In genomic region chr2:230410861-230411464, GRCh38 we compare ENCODE assay signal across 8 cellular contexts. TPM values are rescaled to one million over a fixed set of nuclear protein-coding genes. Genes with fewer than 3 reads are reported as not detected.
DNase-seq lines count a peak whose midpoint lies in the region; ATAC-seq, FAIRE-seq and TF ChIP-seq lines count a peak whose summit lies in the region.

No MANE protein-coding gene starts in this region.

- no peaks in the 10 kb centered on the region for H4K20me1 ChIP-seq in KMS-11 (ENCODE audit: insufficient read depth)

- no peaks in the 10 kb centered on the region for H3K9me3 Mint-ChIP-seq in central memory CD8-positive, alpha-beta T cell

- no peaks in the 10 kb centered on the region; the same call in 1 of the 2 replicates for H3K79me2 ChIP-seq in KMS-11 (ENCODE audit: insufficient read depth, low read depth)

- H3K9ac ChIP-seq in KMS-11 (peak overlapping the region; percentile 92), muscle layer of colon (ENCODE audit: low read length) (peak overlapping the region; percentile 92)

- H3K27me3 ChIP-seq in KMS-11 (ENCODE audit: insufficient read depth, low read depth) (no peaks in the 10 kb centered on the region), muscle layer of colon (ENCODE audit: control insufficient read depth in 1 of 2, insufficient read depth in 2 of 2, low read length in 2 of 2) (no peaks in the 10 kb centered on the region)

- no peak for DNase-seq in A549 (ENCODE audit: low read depth in 1 of 2, low spot score in 1 of 2)
- no peak for DNase-seq in central memory CD8-positive, alpha-beta T cell (ENCODE audit: low spot score in 2 of 2)
- DNase-seq in H54 (ENCODE audit: insufficient read length, low spot score) = no peak
- no peak for DNase-seq in A172 (ENCODE audit: low spot score)

- POLR2A ChIA-PET in A549 (lab: Yijun Ruan, JAX) = no interaction called here

- H3K9me3 ChIP-seq in A549 = no peaks in the 10 kb centered on the region
- H3K9me3 ChIP-seq in muscle layer of colon (ENCODE audit: low read length) = no peaks in the 10 kb centered on the region

- H3K27ac ChIP-seq in A549 (peak overlapping the region; percentile 64 to 86; a peak in 4 of 6 replicates), KMS-11 (peak overlapping the region; percentile 80), muscle layer of colon (ENCODE audit: low read depth, low read length) (peak overlapping the region; percentile 94)

- TF ChIP-seq POLR2A in A549 (IDR thresholded peaks at IDR 0.05; ENCODE audit: low read length) = no peak
- TF ChIP-seq POLR2A in H54 (IDR thresholded peaks at IDR 0.05; ENCODE audit: low read depth, low read length) = no peak

- TF ChIP-seq EP300 in A549 (IDR thresholded peaks at IDR 0.05) = no peak

- peaks cover 61% of the 10 kb centered on the region for H3K4me1 Mint-ChIP-seq in central memory CD8-positive, alpha-beta T cell

- TF ChIP-seq CTCF in A549 (IDR thresholded peaks at IDR 0.05) (no peak), KMS-11 (conservative IDR thresholded peaks at IDR 0.05; ENCODE audit: low read depth, low read length) (no peak)

- no peak for TF ChIP-seq RAD21 in A549 (conservative IDR thresholded peaks at IDR 0.05 in 1 of 2, IDR thresholded peaks at IDR 0.05 in 1 of 2)

- H3K27me3 Mint-ChIP-seq in central memory CD8-positive, alpha-beta T cell = no peaks in the 10 kb centered on the region

- H3K4me1 ChIP-seq in A549 = peaks cover 7% of the 10 kb centered on the region; the same call in 2 of the 3 replicates
- peaks cover 25% of the 10 kb centered on the region for H3K4me1 ChIP-seq in KMS-11 (ENCODE audit: low read depth, poor library complexity, severe bottlenecking)
- H3K4me1 ChIP-seq in muscle layer of colon (ENCODE audit: insufficient read depth, low read length) = peaks cover 29% of the 10 kb centered on the region

- ATAC-seq in A549 (no peak), HG03565 (IDR thresholded peaks at IDR 0.05; ENCODE audit: unreplicated experiment) (no peak), HG03520 (IDR thresholded peaks at IDR 0.05; ENCODE audit: unreplicated experiment) (no peak)
- peak; percentile 16 for ATAC-seq in central memory CD8-positive, alpha-beta T cell (replicated peaks; ENCODE audit: extremely low read depth, poor library complexity, severe bottlenecking)

- H3K4me2 ChIP-seq in A549 (peak overlapping the region; percentile 80), KMS-11 (peak overlapping the region; percentile 100)

- H3K4me3 ChIP-seq in A549 (peak overlapping the region; percentile 64), KMS-11 (IDR thresholded peaks at IDR 0.05; ENCODE audit: insufficient read depth, low read depth, low read length) (peak overlapping the region; percentile 69), muscle layer of colon (ENCODE audit: low read depth in 1 of 2, low read length in 2 of 2) (peak overlapping the region; percentile 78 to 88)

- WGBS in A549 (ENCODE audit: missing lambda C conversion rate) = 70% methylated on average over 12 of the region's 12 CpGs

- FAIRE-seq in A549 (lab: Jason Lieb, UNC) (no peak), H54 (lab: Jason Lieb, UNC) (no peak)

- H3K36me3 ChIP-seq in KMS-11 (ENCODE audit: insufficient read depth) (no peaks in the 10 kb centered on the region), muscle layer of colon (ENCODE audit: insufficient read depth, low read length) (no peaks in the 10 kb centered on the region)

- peak overlapping the region; percentile 100 for H3K4me3 Mint-ChIP-seq in central memory CD8-positive, alpha-beta T cell

- H2AFZ ChIP-seq in KMS-11 (ENCODE audit: low read depth) = peak overlapping the region; percentile 100

- H3K27ac Mint-ChIP-seq in central memory CD8-positive, alpha-beta T cell (ENCODE audit: low read depth) = peak overlapping the region; percentile 99

- CTCF ChIA-PET in A549 (lab: Yijun Ruan, JAX) = no interaction called here

- H3K36me3 Mint-ChIP-seq in central memory CD8-positive, alpha-beta T cell (ENCODE audit: insufficient read depth) = peaks cover 12% of the 10 kb centered on the region

TF ChIP-seq in A549, 52 proteins besides CTCF, POLR2A, EP300 and RAD21:
- no peak for TF ChIP-seq ZC3H11A (IDR thresholded peaks at IDR 0.05)
- TF ChIP-seq RARB (CRISPR knock-in tag; IDR thresholded peaks at IDR 0.05) = no peak
- TF ChIP-seq, protein P1, sequence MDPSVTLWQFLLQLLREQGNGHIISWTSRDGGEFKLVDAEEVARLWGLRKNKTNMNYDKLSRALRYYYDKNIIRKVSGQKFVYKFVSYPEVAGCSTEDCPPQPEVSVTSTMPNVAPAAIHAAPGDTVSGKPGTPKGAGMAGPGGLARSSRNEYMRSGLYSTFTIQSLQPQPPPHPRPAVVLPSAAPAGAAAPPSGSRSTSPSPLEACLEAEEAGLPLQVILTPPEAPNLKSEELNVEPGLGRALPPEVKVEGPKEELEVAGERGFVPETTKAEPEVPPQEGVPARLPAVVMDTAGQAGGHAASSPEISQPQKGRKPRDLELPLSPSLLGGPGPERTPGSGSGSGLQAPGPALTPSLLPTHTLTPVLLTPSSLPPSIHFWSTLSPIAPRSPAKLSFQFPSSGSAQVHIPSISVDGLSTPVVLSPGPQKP (IDR thresholded peaks at IDR 0.05; ENCODE audit: low read depth, low read length) = no peak
- no peak for TF ChIP-seq HOXB5 (CRISPR knock-in tag; IDR thresholded peaks at IDR 0.05)
- TF ChIP-seq RNF2 (IDR thresholded peaks at IDR 0.05; ENCODE audit: borderline replicate concordance, low read depth) = no peak
- no peak for TF ChIP-seq REST (IDR thresholded peaks at IDR 0.05)
- no peak for TF ChIP-seq CBX2 (IDR thresholded peaks at IDR 0.05; ENCODE audit: borderline replicate concordance, low read depth)
- TF ChIP-seq CHD2 (IDR thresholded peaks at IDR 0.05; ENCODE audit: low read length, partially characterized antibody) = no peak
- TF ChIP-seq SMC3 (IDR thresholded peaks at IDR 0.05) = no peak
- TF ChIP-seq BCL3 (IDR thresholded peaks at IDR 0.05) = no peak
- TF ChIP-seq ESRRA (IDR thresholded peaks at IDR 0.05; ENCODE audit: borderline replicate concordance, low read length) = no peak
- no peak for TF ChIP-seq CHD4 (IDR thresholded peaks at IDR 0.05; ENCODE audit: borderline replicate concordance)
- no peak for TF ChIP-seq PHF8 (IDR thresholded peaks at IDR 0.05; ENCODE audit: borderline replicate concordance, low read depth)
- no peak for TF ChIP-seq KDM1A (IDR thresholded peaks at IDR 0.05; ENCODE audit: low read depth)
- no peak for TF ChIP-seq JUN (IDR thresholded peaks at IDR 0.05)
- no peak for TF ChIP-seq MYC (IDR thresholded peaks at IDR 0.05; ENCODE audit: borderline replicate concordance, low read length)
- TF ChIP-seq, protein P2, sequence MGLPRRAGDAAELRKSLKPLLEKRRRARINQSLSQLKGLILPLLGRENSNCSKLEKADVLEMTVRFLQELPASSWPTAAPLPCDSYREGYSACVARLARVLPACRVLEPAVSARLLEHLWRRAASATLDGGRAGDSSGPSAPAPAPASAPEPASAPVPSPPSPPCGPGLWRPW (IDR thresholded peaks at IDR 0.05) = no peak
- no peak for TF ChIP-seq MAFK (IDR thresholded peaks at IDR 0.05; ENCODE audit: partially characterized antibody)
- no peak for TF ChIP-seq POLR2AphosphoS2 (conservative IDR thresholded peaks at IDR 0.05; ENCODE audit: low read length)

RNA-seq across cellular contexts. Expression of gene SP100, which starts 5.0 kb away (rescaled TPM):
- 33.5 and 39.8 TPM in 2 replicates for polyA plus RNA-seq in A549 (2011; rRNA removed)
- polyA plus RNA-seq in A549 (2012; cell fraction: cytosol; rRNA removed) = 9.3 and 9.8 TPM in 2 replicates
- 4.5 and 4.7 TPM in 2 replicates for polyA plus RNA-seq in A549 (2012; cell fraction: nucleus; rRNA removed)
- 22.4 to 25.5 TPM (median 23.7 TPM) in 3 replicates for polyA plus RNA-seq in A549 (2017; fragmentation: RNase III; extraction: RNeasy Plus Mini Kit Qiagen cat#74134 plus additional on column Dnase treatment)
- polyA minus RNA-seq in A549 (2011; rRNA and poly(A)+ RNA removed) = 15.4 and 20.8 TPM in 2 replicates
- total RNA-seq in A172 (2014; rRNA removed; shearing (Covaris generic)) = 60.7 and 66.5 TPM in 2 replicates
